Comparison of ENCODE assay signal across 8 cellular contexts in genomic region chr2:126657146-126657635, GRCh38. TPM values are rescaled to one million over a fixed set of nuclear protein-coding genes. Genes with fewer than 3 reads are reported as not detected.
DNase-seq lines count a peak whose midpoint lies in the region; ATAC-seq and TF ChIP-seq lines count a peak whose summit lies in the region.

No MANE protein-coding gene starts in this region.

- TF ChIP-seq POLR2A in ovary (IDR thresholded peaks at IDR 0.05) = peak; percentile 41

- no peak for TF ChIP-seq EP300 in ovary (IDR thresholded peaks at IDR 0.05)

- TF ChIP-seq CTCF in ovary (IDR thresholded peaks at IDR 0.05) = no peak

- peak; percentile 54 to 80 (median 68) for DNase-seq in CD4-positive, alpha-beta memory T cell
- DNase-seq in MG63 = peak; percentile 86
- DNase-seq in activated T-helper 9 cell treated with anti-CD3 and anti-CD28 coated beads, Interleukin-2, amount 50 U/mL, for 16 hours (ENCODE audit: low read depth) = peak; percentile 28
- peak; percentile 74 for DNase-seq in fibroblast of the conjunctiva (ENCODE audit: low read depth)
- peak; percentile 70 to 84 (median 77) for DNase-seq in ovary
- no peak for DNase-seq in NCI-H1436 treated with DMSO at 0.1 percent for 48 hours (lab: John Stamatoyannopoulos, UW)
- no peak for DNase-seq in HuH-7 (ENCODE audit: low spot score)

- H3K9me3 Mint-ChIP-seq in CD4-positive, alpha-beta memory T cell = peaks cover 0 to under 1% (median 0%) of the 10 kb centered on the region in 8 donors

- H3K4me3 ChIP-seq in CD4-positive, alpha-beta memory T cell (ENCODE audit: low read length in 2 of 2) = peak overlapping the region; percentile 79 to 96
- H3K4me3 ChIP-seq in MG63 = peak overlapping the region; percentile 79
- peak overlapping the region; percentile 74 for H3K4me3 ChIP-seq in ovary

- ATAC-seq in GM21529 (IDR thresholded peaks at IDR 0.05; ENCODE audit: unreplicated experiment) = peak; percentile 26

- H3K36me3 Mint-ChIP-seq in CD4-positive, alpha-beta memory T cell = peaks cover 0 to 23% of the 10 kb centered on the region in 2 donors

- no peaks in the 10 kb centered on the region for H3K27me3 ChIP-seq in CD4-positive, alpha-beta memory T cell (ENCODE audit: insufficient read depth, low read length)
- H3K27me3 ChIP-seq in MG63 = no peaks in the 10 kb centered on the region
- no peaks in the 10 kb centered on the region for H3K27me3 ChIP-seq in ovary

- POLR2A ChIA-PET in CD4-positive, alpha-beta memory T cell (lab: Charles Lee; ENCODE audit: partially characterized antibody) = interaction anchor here (1.0 to 2.3 kb wide), 7 partner anchors 8 to 423 kb away, joined by 3 to 15 read pairs (median 4); no protein-coding TSS in a partner anchor

- no peaks in the 10 kb centered on the region for H3K36me3 ChIP-seq in CD4-positive, alpha-beta memory T cell (ENCODE audit: insufficient read depth, low read length)
- H3K36me3 ChIP-seq in MG63 = 0 out of 2 replicates have a peak, but pooled peaks cover 5% of the 10 kb centered on the region
- H3K36me3 ChIP-seq in ovary = no peaks in the 10 kb centered on the region

- peaks cover 53% of the 10 kb centered on the region for H3K4me1 ChIP-seq in CD4-positive, alpha-beta memory T cell (ENCODE audit: insufficient read depth, low read length)
- peaks cover 34% of the 10 kb centered on the region for H3K4me1 ChIP-seq in ovary (ENCODE audit: insufficient read depth)

- H3K27ac Mint-ChIP-seq in CD4-positive, alpha-beta memory T cell = peak overlapping the region; percentile 96 to 99 (median 97)

- no peaks in the 10 kb centered on the region for H3K9me3 ChIP-seq in CD4-positive, alpha-beta memory T cell (ENCODE audit: control insufficient read depth in 1 of 2, low read length in 2 of 2)
- H3K9me3 ChIP-seq in MG63 = no peaks in the 10 kb centered on the region
- no peaks in the 10 kb centered on the region for H3K9me3 ChIP-seq in ovary

- WGBS in ovary, 3 donors = 2 to 13% (median 6%) methylated on average over 16 of the region's 16 CpGs

- H3K27ac ChIP-seq in CD4-positive, alpha-beta memory T cell (ENCODE audit: low read depth, low read length) = peak overlapping the region; percentile 78
- peak overlapping the region; percentile 87 to 100 for H3K27ac ChIP-seq in ovary

- H3K4me1 Mint-ChIP-seq in CD4-positive, alpha-beta memory T cell = peaks cover 36 to 71% (median 57%) of the 10 kb centered on the region in 4 donors

- intact Hi-C loops in CD4-positive, alpha-beta memory T cell (cut with micrococcal nuclease) = loop anchor here (1.0 to 5.0 kb wide), 6 partner anchors 45 to 870 kb away; partner anchors contain the start of genes IWS1 and MAP3K2
- intact Hi-C loops in ovary (cut with DNase I) = no loop called here

- no peaks in the 10 kb centered on the region for H3K27me3 Mint-ChIP-seq in CD4-positive, alpha-beta memory T cell

- CTCF ChIA-PET in CD4-positive, alpha-beta memory T cell (lab: Charles Lee; ENCODE audit: partially characterized antibody) = interaction anchor here (1.0 to 2.6 kb wide), 5 partner anchors 21 to 129 kb away, joined by 3 to 15 read pairs (median 4); no protein-coding TSS in a partner anchor

- peak overlapping the region; percentile 96 to 99 (median 98) for H3K4me3 Mint-ChIP-seq in CD4-positive, alpha-beta memory T cell

RNA-seq across cellular contexts. Expression of gene GYPC, which starts 1.2 kb away (rescaled TPM):
- total RNA-seq in CD4-positive, alpha-beta memory T cell = 10 to 100 TPM; 78.5 to 80.8 TPM
- polyA plus RNA-seq in CD4-positive, alpha-beta memory T cell = 100 to 1,000 TPM; 145 to 165 TPM
- 49.1 and 118 TPM in 2 replicates for total RNA-seq in MG63 (2014; rRNA removed; shearing (Covaris generic); ENCODE audit: low replicate concordance)
- 100 to 1,000 TPM in 4 of 7 donors, 10 to 100 TPM in 3; 70.1 to 134 (median 103) TPM for total RNA-seq in ovary
- 100 to 1,000 TPM; 132 to 151 TPM for polyA plus RNA-seq in ovary

Comparison
In these comparisons a context has a peak if more than half of its experiments do, and no peak if none do; other contexts are left out.
1. DNase-seq: peak in CD4-positive, alpha-beta memory T cell (5 of 5), MG63 (single experiment), activated T-helper 9 cell treated with anti-CD3 and anti-CD28 coated beads, Interleukin-2, amount 50 U/mL, for 16 hours (single experiment), fibroblast of the conjunctiva (single experiment) and ovary (5 of 5); none in NCI-H1436 treated with DMSO at 0.1 percent for 48 hours (single experiment) and HuH-7 (single experiment).
2. Peak in every context shown above with its lines, with median percentiles within 50 percentile points of each other: H3K4me3 ChIP-seq.